In the genomic region with DNA sequence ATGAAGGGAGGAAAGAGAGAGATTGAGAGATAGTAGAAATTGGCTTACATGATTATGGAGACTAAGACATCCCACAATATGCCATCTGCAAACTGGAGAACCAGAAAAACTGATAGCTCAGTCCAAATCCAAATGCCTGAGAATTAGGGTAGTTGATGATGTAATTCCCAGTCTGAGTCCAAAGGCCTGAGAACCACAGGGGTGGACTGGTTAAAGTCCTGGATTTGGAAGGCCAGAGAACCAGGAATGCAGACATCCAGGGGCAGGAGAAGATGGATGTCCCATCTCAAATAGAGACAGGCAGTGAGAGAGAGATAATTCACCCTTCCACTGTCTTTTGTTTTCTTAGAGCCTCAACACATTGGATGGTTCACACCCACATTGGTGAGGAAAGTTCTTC, we compare ENCODE assay signal across 8 cellular contexts.
"Had no signal": no experiment of that assay in that cellular context is flagged by ENCODE, and none has a peak within 500 bp of the region (broad histone marks: within the 10 kb centered on the region; RNA-seq: fewer than 3 reads in every experiment).

No MANE protein-coding gene starts in this region.

- ATAC-seq: GM12878 had no signal

- H3K4me3 ChIP-seq: GM12878 had no signal

- DNase-seq: GDM1, GF-D8 had no signal

- FAIRE-seq: G401.6, GM12878, GM12891, GM12892, GM18507, GM19239 had no signal
